In the genomic region with DNA sequence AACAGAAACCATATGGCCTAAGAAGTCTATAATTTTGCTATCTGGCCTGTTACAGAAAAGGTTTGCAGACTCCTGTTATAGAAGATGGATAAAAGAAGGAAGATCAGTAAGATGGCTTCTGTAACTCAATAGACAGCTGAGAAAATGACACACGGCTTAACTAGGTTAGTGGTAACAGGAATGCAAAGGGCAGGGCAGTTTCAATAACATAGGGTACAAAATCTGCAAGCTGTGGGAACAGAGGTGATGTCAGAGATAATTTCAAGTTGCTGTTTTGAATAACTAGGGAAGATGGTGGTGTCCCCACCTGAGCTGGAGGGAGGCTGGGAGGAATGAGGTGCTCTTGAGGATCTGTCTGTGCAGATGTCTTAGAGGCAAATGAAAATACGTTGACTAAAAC, we compare ENCODE assay signal across 19 cellular contexts.
DNase-seq lines count a peak whose midpoint lies in the region; ATAC-seq and TF ChIP-seq lines count a peak whose summit lies in the region.
"Had no signal": no experiment of that assay in that cellular context is flagged by ENCODE, and none has a peak within 500 bp of the region (broad histone marks: within the 10 kb centered on the region; RNA-seq: fewer than 3 reads in every experiment).

No MANE protein-coding gene starts in this region.

- no peaks in the 10 kb centered on the region for H3K79me2 ChIP-seq in mammary epithelial cell (ENCODE audit: insufficient read depth, low read length)

- no peaks in the 10 kb centered on the region for H3K27me3 Mint-ChIP-seq in MCF 10A (ENCODE audit: insufficient read depth, unreplicated experiment)
- H3K27me3 Mint-ChIP-seq in progenitor cell of endocrine pancreas, result no peaks in the 10 kb centered on the region
- H3K27me3 Mint-ChIP-seq: B cell; CD4-positive, CD25-positive, alpha-beta regulatory T cell had no signal

- H3K4me1 Mint-ChIP-seq in MCF 10A (ENCODE audit: insufficient read depth, unreplicated experiment) (no peaks in the 10 kb centered on the region), progenitor cell of endocrine pancreas (ENCODE audit: low read depth) (peaks cover 1% of the 10 kb centered on the region)
- H3K4me1 Mint-ChIP-seq: B cell; CD4-positive, CD25-positive, alpha-beta regulatory T cell; GM23338; H9 had no signal

- H3K27ac Mint-ChIP-seq in MCF 10A (ENCODE audit: low read depth, unreplicated experiment) (no peak overlapping the region), progenitor cell of endocrine pancreas (peak overlapping the region; percentile 1)
- H3K27ac Mint-ChIP-seq: B cell; CD4-positive, CD25-positive, alpha-beta regulatory T cell; CD8-positive, alpha-beta T cell; GM23338; H9 had no signal

- no peaks in the 10 kb centered on the region for H3K36me3 Mint-ChIP-seq in MCF 10A (ENCODE audit: insufficient read depth, unreplicated experiment)
- H3K36me3 Mint-ChIP-seq in progenitor cell of endocrine pancreas (ENCODE audit: insufficient read depth), result peaks cover 54% of the 10 kb centered on the region
- H3K36me3 Mint-ChIP-seq: CD8-positive, alpha-beta T cell had no signal

- dilution Hi-C loops in mammary epithelial cell (cut with HindIII; ENCODE audit: low sequenced_read_pairs), result no loop called here

- POLR2A ChIA-PET in MCF 10A (lab: Yijun Ruan, JAX), result no interaction called here

- H3K4me1 ChIP-seq in mammary epithelial cell (ENCODE audit: insufficient read depth, low read length), result no peaks in the 10 kb centered on the region
- no peaks in the 10 kb centered on the region for H3K4me1 ChIP-seq in suprapubic skin
- H3K4me1 ChIP-seq: BLaER1, Caco-2 had no signal

- H3K9ac ChIP-seq in mammary epithelial cell (ENCODE audit: insufficient read depth, low read length), result no peak overlapping the region
- H3K9ac ChIP-seq: BLaER1 had no signal

- intact Hi-C loops in mammary epithelial cell (cut with micrococcal nuclease) (no loop called here), MCF 10A (cut with micrococcal nuclease) (no loop called here)

- H3K36me3 ChIP-seq in mammary epithelial cell (ENCODE audit: insufficient read depth, low read length) (no peaks in the 10 kb centered on the region), suprapubic skin (no peaks in the 10 kb centered on the region)
- H3K36me3 ChIP-seq: BLaER1 had no signal

- TF ChIP-seq CTCF in mammary epithelial cell (conservative IDR thresholded peaks at IDR 0.05 in 1 of 2, IDR thresholded peaks at IDR 0.05 in 1 of 2; ENCODE audit: extremely low read depth in 1 of 2, insufficient read depth in 1 of 2, low read depth in 1 of 2, low read length in 2 of 2) (no peak), MCF 10A (IDR thresholded peaks at IDR 0.05; ENCODE audit: unreplicated experiment) (no peak), progenitor cell of endocrine pancreas (IDR thresholded peaks at IDR 0.05; ENCODE audit: unreplicated experiment) (no peak), suprapubic skin (IDR thresholded peaks at IDR 0.05) (no peak)

- in situ Hi-C loops in mammary epithelial cell (cut with MboI; ENCODE audit: low sequenced_read_pairs in 2 of 2), result no loop called here

- no peak overlapping the region for H3K4me2 ChIP-seq in mammary epithelial cell (ENCODE audit: insufficient read depth, low read depth, low read length)
- H3K4me2 ChIP-seq: BLaER1, GM23338 had no signal

- H3K9me3 ChIP-seq in mammary epithelial cell (replicated peaks; ENCODE audit: insufficient read depth, low read length) (peaks cover 21% of the 10 kb centered on the region), suprapubic skin (peaks cover 17% of the 10 kb centered on the region)

- H3K4me3 Mint-ChIP-seq in MCF 10A (ENCODE audit: unreplicated experiment) (no peak overlapping the region), progenitor cell of endocrine pancreas (ENCODE audit: low read depth) (no peak overlapping the region)
- H3K4me3 Mint-ChIP-seq: B cell; CD4-positive, CD25-positive, alpha-beta regulatory T cell; CD8-positive, alpha-beta T cell; GM23338; H9 had no signal

- CTCF ChIA-PET in mammary epithelial cell (lab: Charles Lee; ENCODE audit: low non-redundant PET), result no interaction called here
- CTCF ChIA-PET in MCF 10A (lab: Yijun Ruan, JAX), result no interaction called here

- no peaks in the 10 kb centered on the region for H4K20me1 ChIP-seq in mammary epithelial cell (ENCODE audit: insufficient read depth, low read length)
- H4K20me1 ChIP-seq: BLaER1 had no signal

- no peak overlapping the region for H3K27ac ChIP-seq in mammary epithelial cell (ENCODE audit: insufficient read depth, low read depth, low read length)
- no peak overlapping the region for H3K27ac ChIP-seq in suprapubic skin
- H3K27ac ChIP-seq: 22Rv1, BLaER1, C4-2B had no signal

- WGBS in mammary epithelial cell (ENCODE audit: low coverage, missing lambda C conversion rate), result 94% methylated on average over 2 of the region's 2 CpGs
- WGBS in suprapubic skin, result 79% methylated on average over 1 of the region's 2 CpGs

- H2AFZ ChIP-seq in mammary epithelial cell (ENCODE audit: low read depth, low read length), result no peak overlapping the region
- H2AFZ ChIP-seq: GM23338 had no signal

- ATAC-seq in GM18909 (IDR thresholded peaks at IDR 0.05; ENCODE audit: poor library complexity, unreplicated experiment), result no peak
- ATAC-seq: CD8-positive, alpha-beta T cell; GM23338; HCT116 had no signal

- TF ChIP-seq EP300 in suprapubic skin (IDR thresholded peaks at IDR 0.05), result no peak

- DNase-seq in mammary epithelial cell (peak; percentile 60), MCF 10A (ENCODE audit: unreplicated experiment) (no peak), iris pigment epithelial cell (ENCODE audit: low read depth) (peak; percentile 49), progenitor cell of endocrine pancreas (ENCODE audit: low spot score, unreplicated experiment) (no peak), NCI-H1694 treated with DMSO at 0.1 percent for 48 hours (lab: John Stamatoyannopoulos, UW) (no peak), suprapubic skin (ENCODE audit: low spot score in 2 of 2) (no peak)
- DNase-seq: Caco-2; CD4-positive, CD25-positive, alpha-beta regulatory T cell; CD8-positive, alpha-beta T cell; DMS153; DND-41; H9 had no signal

- H3K9me3 Mint-ChIP-seq in MCF 10A (ENCODE audit: unreplicated experiment) (peaks cover 12% of the 10 kb centered on the region), progenitor cell of endocrine pancreas (ENCODE audit: low read depth) (peaks cover 27% of the 10 kb centered on the region)

- TF ChIP-seq POLR2A in suprapubic skin (IDR thresholded peaks at IDR 0.05), result no peak

- no peak overlapping the region for H3K4me3 ChIP-seq in mammary epithelial cell (replicated peaks in 1 of 3; ENCODE audit: insufficient read depth in 1 of 3, low read depth in 2 of 3, low read length in 3 of 3)
- no peak overlapping the region for H3K4me3 ChIP-seq in suprapubic skin
- H3K4me3 ChIP-seq: BLaER1, GM23338 had no signal

- BruUV-seq in mammary epithelial cell (replicated peaks; lab: Mats Ljungman, UMichigan) (no TSS peak), MCF 10A (replicated peaks; lab: Mats Ljungman, UMichigan) (no TSS peak)

- H3K27me3 ChIP-seq in mammary epithelial cell (ENCODE audit: insufficient read depth, low read length), result no peaks in the 10 kb centered on the region
- H3K27me3 ChIP-seq in suprapubic skin, result no peaks in the 10 kb centered on the region
- H3K27me3 ChIP-seq: BLaER1 had no signal

Comparison
In these comparisons a context has a peak if more than half of its experiments do, and no peak if none do; other contexts are left out.
1. DNase-seq: peak in mammary epithelial cell (single experiment) and iris pigment epithelial cell (single experiment); none in MCF 10A (single experiment), progenitor cell of endocrine pancreas (single experiment), NCI-H1694 treated with DMSO at 0.1 percent for 48 hours (single experiment) and suprapubic skin (0 of 2).